ENCODE assay signal across 1 cellular context in genomic region chr15:88982304-88982945, GRCh38.
TF ChIP-seq lines count a peak whose summit lies in the region.

No MANE protein-coding gene starts in this region.

TF ChIP-seq in GM23338, 12 proteins besides CTCF, POLR2A, EP300 and RAD21 (continued from another document):
- TF ChIP-seq NANOG (IDR thresholded peaks at IDR 0.05; ENCODE audit: borderline replicate concordance): no peak
- no peak for TF ChIP-seq JUNB (IDR thresholded peaks at IDR 0.05; ENCODE audit: unreplicated experiment)
- no peak for TF ChIP-seq ZNF331 (CRISPR knock-in tag; IDR thresholded peaks at IDR 0.05; ENCODE audit: low read depth)
